9 cellular contexts compared by ENCODE assay signal in the genomic region with DNA sequence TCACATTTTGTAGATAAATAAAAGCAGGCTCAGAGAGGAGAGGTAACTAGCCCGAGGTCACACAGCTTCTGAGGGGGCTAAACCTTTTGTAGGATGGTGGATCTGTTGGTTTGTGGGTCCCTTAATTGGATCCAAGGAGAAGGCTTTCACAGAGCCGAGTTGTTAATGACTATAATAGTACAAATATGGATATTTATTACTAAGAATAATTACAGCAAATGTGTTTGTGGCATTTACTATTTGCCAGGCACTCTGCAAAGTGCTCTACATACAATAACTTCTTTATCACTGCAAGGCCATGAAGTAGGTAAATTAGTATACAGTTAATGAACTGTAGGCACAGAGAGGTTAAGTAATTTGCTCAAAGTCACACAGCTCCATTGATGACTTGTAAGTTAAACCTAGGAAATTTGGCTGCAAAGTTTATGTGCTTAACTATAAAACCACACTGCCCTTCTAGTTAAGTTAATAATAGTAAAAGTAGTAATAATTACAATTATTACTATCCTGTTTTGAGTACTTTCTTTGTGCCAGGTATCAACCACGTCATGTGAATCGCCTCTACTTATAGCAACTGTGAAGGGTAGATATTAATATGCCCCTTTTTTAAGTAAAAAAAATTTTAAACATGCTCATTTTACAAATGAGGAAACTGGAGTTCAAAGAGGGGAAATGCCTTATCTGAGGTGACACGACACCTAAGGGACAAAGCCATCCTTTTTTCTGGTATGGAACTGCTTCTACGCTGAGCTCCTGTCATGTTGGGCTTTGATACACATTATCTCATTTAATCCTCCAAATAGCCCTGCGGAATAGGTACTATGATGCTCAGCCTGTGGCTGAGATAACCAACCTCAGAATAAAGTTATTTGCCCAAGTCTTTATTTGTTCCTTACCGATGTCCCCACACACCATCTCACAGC. TPM values are rescaled to one million over a fixed set of nuclear protein-coding genes. Genes with fewer than 3 reads are reported as not detected.
DNase-seq lines count a peak whose midpoint lies in the region; FAIRE-seq and TF ChIP-seq lines count a peak whose summit lies in the region.
"Had no signal": no experiment of that assay in that cellular context is flagged by ENCODE, and none has a peak within 500 bp of the region (broad histone marks: within the 10 kb centered on the region; RNA-seq: fewer than 3 reads in every experiment).

No MANE protein-coding gene starts in this region.

- H3K4me1 Mint-ChIP-seq in neural crest cell, result peaks cover 11% of the 10 kb centered on the region

- H3K9ac ChIP-seq in OCI-LY3 (ENCODE audit: low read length) (peak overlapping the region; percentile 59), duodenal mucosa (ENCODE audit: low read depth in 1 of 2, low read length in 2 of 2) (peak overlapping the region; percentile 75 to 81)

- H3K79me2 ChIP-seq in OCI-LY3 (ENCODE audit: low read length), result no peaks in the 10 kb centered on the region

- peak overlapping the region; percentile 97 for H3K4me2 ChIP-seq in OCI-LY3 (ENCODE audit: low read length)

- H3K27ac ChIP-seq in OCI-LY3 (ENCODE audit: low read length) (no peak overlapping the region), duodenal mucosa (ENCODE audit: low read depth, low read length) (peak overlapping the region; percentile 93)

- no peaks in the 10 kb centered on the region for H3K36me3 Mint-ChIP-seq in neural crest cell (ENCODE audit: low read depth)

- FAIRE-seq in D721Med (lab: Jason Lieb, UNC), result no peak
- FAIRE-seq in frontal cortex (lab: Jason Lieb, UNC), result no peak
- FAIRE-seq: TTC549 had no signal

- peaks cover 6% of the 10 kb centered on the region; the same call in 1 of the 2 replicates for H4K20me1 ChIP-seq in OCI-LY3 (ENCODE audit: insufficient read depth, low read length)

- H3K4me1 ChIP-seq in OCI-LY3 (ENCODE audit: low read length) (peaks cover 47% of the 10 kb centered on the region), duodenal mucosa (ENCODE audit: control insufficient read depth in 1 of 2, insufficient read depth in 2 of 2, low read length in 2 of 2) (peaks cover 45 to 49% of the 10 kb centered on the region in 2 donors)

- H3K27ac Mint-ChIP-seq in neural crest cell (ENCODE audit: unreplicated experiment), result no peak overlapping the region

- H3K9me3 ChIP-seq in OCI-LY3 (ENCODE audit: insufficient read depth, low read length) (no peaks in the 10 kb centered on the region), duodenal mucosa (ENCODE audit: control insufficient read depth in 1 of 2, low read length in 2 of 2) (no peaks in the 10 kb centered on the region)

- H3K36me3 ChIP-seq in OCI-LY3 (replicated peaks; ENCODE audit: low read depth, low read length) (peaks cover 19% of the 10 kb centered on the region), duodenal mucosa (ENCODE audit: control insufficient read depth in 1 of 2, insufficient read depth in 2 of 2, low read length in 2 of 2) (peaks cover 12 to 15% of the 10 kb centered on the region in 2 donors)

- peaks cover 43% of the 10 kb centered on the region for H3K27me3 Mint-ChIP-seq in neural crest cell (ENCODE audit: low read depth)

- H2AFZ ChIP-seq in OCI-LY3 (ENCODE audit: low read depth, low read length), result peak overlapping the region; percentile 80; the same call in 1 of the 2 replicates

- DNase-seq in CD1c-positive myeloid dendritic cell (ENCODE audit: extremely low spot score) (peak; percentile 61), neural crest cell (ENCODE audit: low read depth, low spot score) (no peak), NCI-H82 treated with DMSO at 0.1 percent for 48 hours (lab: John Stamatoyannopoulos, UW; ENCODE audit: unreplicated experiment) (no peak), D721Med (ENCODE audit: insufficient read length, low spot score) (no peak), NCI-H1105 treated with DMSO at 0.1 percent for 48 hours (lab: John Stamatoyannopoulos, UW) (no peak), frontal cortex (ENCODE audit: low spot score in 2 of 2) (no peak)

- peak overlapping the region; percentile 82 for H3K4me3 Mint-ChIP-seq in neural crest cell

- H3K9me3 Mint-ChIP-seq in neural crest cell, result no peaks in the 10 kb centered on the region

- no peak for TF ChIP-seq CTCF in OCI-LY3 (IDR thresholded peaks at IDR 0.05; ENCODE audit: low read depth, low read length)
- no peak for TF ChIP-seq CTCF in neural crest cell (conservative IDR thresholded peaks at IDR 0.05)
- no peak for TF ChIP-seq CTCF in D721Med (IDR thresholded peaks at IDR 0.05; ENCODE audit: insufficient read depth, missing control alignments)

- H3K27me3 ChIP-seq in OCI-LY3 (ENCODE audit: low read depth, low read length) (peaks cover 41% of the 10 kb centered on the region), duodenal mucosa (ENCODE audit: control insufficient read depth in 1 of 2, insufficient read depth in 2 of 2, low read length in 2 of 2) (no peaks in the 10 kb centered on the region)

- H3K4me3 ChIP-seq in OCI-LY3 (ENCODE audit: low read length) (peak overlapping the region; percentile 79), duodenal mucosa (ENCODE audit: low read depth in 1 of 2, low read length in 2 of 2) (peak overlapping the region; percentile 67 to 73)

RNA-seq across cellular contexts. Expression of a gene that starts 8.4 kb away (rescaled TPM):
- 0.21 and 0.32 TPM in 2 replicates for total RNA-seq in neural crest cell
- 2.9 TPM for total RNA-seq in frontal cortex
